9 cellular contexts compared by ENCODE assay signal in genomic region chr1:23563755-23564374, GRCh38. TPM values are rescaled to one million over a fixed set of nuclear protein-coding genes. Genes with fewer than 3 reads are reported as not detected.
DNase-seq lines count a peak whose midpoint lies in the region; ATAC-seq and TF ChIP-seq lines count a peak whose summit lies in the region.
"Had no signal": no experiment of that assay in that cellular context is flagged by ENCODE, and none has a peak within 500 bp of the region (broad histone marks: within the 10 kb centered on the region; RNA-seq: fewer than 3 reads in every experiment).

No MANE protein-coding gene starts in this region.

- TF ChIP-seq POLR2A in upper lobe of left lung (IDR thresholded peaks at IDR 0.05) = no peak

- peak overlapping the region; percentile 38 for H3K27ac Mint-ChIP-seq in activated naive CD4-positive, alpha-beta T cell treated with anti-CD3 and anti-CD28 coated beads, Interleukin-2, amount 50 U/mL, for 24 hours
- H3K27ac Mint-ChIP-seq in nephron = peak overlapping the region; percentile 99

- peaks cover 62% of the 10 kb centered on the region for H3K4me1 Mint-ChIP-seq in activated naive CD4-positive, alpha-beta T cell treated with anti-CD3 and anti-CD28 coated beads, Interleukin-2, amount 50 U/mL, for 24 hours
- peaks cover 76% of the 10 kb centered on the region for H3K4me1 Mint-ChIP-seq in nephron

- H3K9me3 ChIP-seq in upper lobe of left lung (no peaks in the 10 kb centered on the region), MG63 (no peaks in the 10 kb centered on the region), WERI-Rb-1 (ENCODE audit: severe bottlenecking) (no peaks in the 10 kb centered on the region)

- no peak for ATAC-seq in upper lobe of left lung (ENCODE audit: low FRiP score in 2 of 2)
- ATAC-seq: foreskin keratinocyte had no signal

- TF ChIP-seq EP300 in upper lobe of left lung (IDR thresholded peaks at IDR 0.05) = no peak

- peaks cover 43 to 61% (median 46%) of the 10 kb centered on the region in 4 donors for H3K4me1 ChIP-seq in upper lobe of left lung
- H3K4me1 ChIP-seq: foreskin keratinocyte had no signal

- peaks cover 3% of the 10 kb centered on the region for H3K27me3 Mint-ChIP-seq in activated naive CD4-positive, alpha-beta T cell treated with anti-CD3 and anti-CD28 coated beads, Interleukin-2, amount 50 U/mL, for 24 hours
- H3K27me3 Mint-ChIP-seq in nephron (ENCODE audit: low read depth) = no peaks in the 10 kb centered on the region

- H3K27me3 ChIP-seq in dorsolateral prefrontal cortex = peaks cover 0 to 40% (median under 1%) of the 10 kb centered on the region in 45 donors
- H3K27me3 ChIP-seq in upper lobe of left lung = peaks cover 0 to 7% (median 0%) of the 10 kb centered on the region in 4 donors
- no peaks in the 10 kb centered on the region for H3K27me3 ChIP-seq in MG63
- no peaks in the 10 kb centered on the region for H3K27me3 ChIP-seq in WERI-Rb-1 (ENCODE audit: insufficient read depth, low read depth, severe bottlenecking)

- WGBS in upper lobe of left lung, 2 donors = 79 to 81% methylated on average over 3 of the region's 3 CpGs

- no peaks in the 10 kb centered on the region for H3K9me3 Mint-ChIP-seq in activated naive CD4-positive, alpha-beta T cell treated with anti-CD3 and anti-CD28 coated beads, Interleukin-2, amount 50 U/mL, for 24 hours
- no peaks in the 10 kb centered on the region for H3K9me3 Mint-ChIP-seq in nephron

- H3K36me3 ChIP-seq in upper lobe of left lung (peaks cover 0 to 1% (median 0%) of the 10 kb centered on the region in 4 donors), MG63 (peaks cover 4% of the 10 kb centered on the region), WERI-Rb-1 (peaks cover under 1% of the 10 kb centered on the region)

- H3K27ac ChIP-seq in dorsolateral prefrontal cortex = peak overlapping the region in 56 of 59 donors; percentile 8 to 96 (median 91)
- H3K27ac ChIP-seq in upper lobe of left lung = peak overlapping the region; percentile 68 to 97 (median 94)
- H3K27ac ChIP-seq in WERI-Rb-1 = no peak overlapping the region
- H3K27ac ChIP-seq: foreskin keratinocyte had no signal

- H3K4me3 ChIP-seq in dorsolateral prefrontal cortex (no peak overlapping the region), upper lobe of left lung (no peak overlapping the region), MG63 (no peak overlapping the region), WERI-Rb-1 (ENCODE audit: low read depth, low read length) (no peak overlapping the region)

- DNase-seq in activated naive CD4-positive, alpha-beta T cell treated with Interleukin-2 at 50 U/mL for 16 hours = no peak
- no peak for DNase-seq in dorsolateral prefrontal cortex
- DNase-seq in upper lobe of left lung = no peak
- no peak for DNase-seq in MG63
- no peak for DNase-seq in WERI-Rb-1
- no peak for DNase-seq in central memory CD4-positive, alpha-beta T cell
- DNase-seq: foreskin keratinocyte had no signal

- intact Hi-C loops in dorsolateral prefrontal cortex (cut with DNase I) = loop anchor here in 1 of 2 donors (5.0 kb wide), 1 partner anchor 198 kb away; no protein-coding TSS in a partner anchor

- no peak for TF ChIP-seq CTCF in dorsolateral prefrontal cortex (IDR thresholded peaks at IDR 0.05 in 54 of 56, conservative IDR thresholded peaks at IDR 0.05 in 2 of 56; ENCODE audit: low read depth in 1 of 56, partially characterized antibody in 56 of 56)
- TF ChIP-seq CTCF in nephron (IDR thresholded peaks at IDR 0.05; ENCODE audit: unreplicated experiment in 3 of 3) = no peak
- TF ChIP-seq CTCF in upper lobe of left lung (IDR thresholded peaks at IDR 0.05) = no peak
- TF ChIP-seq CTCF in WERI-Rb-1 (IDR thresholded peaks at IDR 0.05; ENCODE audit: low read depth, low read length) = no peak

- H3K36me3 Mint-ChIP-seq in activated naive CD4-positive, alpha-beta T cell treated with anti-CD3 and anti-CD28 coated beads, Interleukin-2, amount 50 U/mL, for 24 hours = no peaks in the 10 kb centered on the region
- H3K36me3 Mint-ChIP-seq in nephron (ENCODE audit: low read depth) = no peaks in the 10 kb centered on the region

- H3K4me3 Mint-ChIP-seq in activated naive CD4-positive, alpha-beta T cell treated with anti-CD3 and anti-CD28 coated beads, Interleukin-2, amount 50 U/mL, for 24 hours = no peak overlapping the region
- peak overlapping the region; percentile 45 to 74 (median 59) for H3K4me3 Mint-ChIP-seq in nephron

RNA-seq across cellular contexts. Expression of gene ID3, which starts 4.6 kb away (rescaled TPM):
- 100 to 1,000 TPM in 13 of 120 experiments, 10 to 100 TPM in 107; 20.5 to 247 (median 59.8) TPM for total RNA-seq in dorsolateral prefrontal cortex
- 100 to 1,000 TPM in 4 of 6 donors, 10 to 100 TPM in 2; 75.4 to 269 (median 135) TPM for total RNA-seq in upper lobe of left lung
- total RNA-seq in MG63 (2014; rRNA removed; shearing (Covaris generic); ENCODE audit: low replicate concordance) = 190 and 463 TPM in 2 replicates

RNA-seq across cellular contexts. Expression of gene E2F2, which starts 32.8 kb away (rescaled TPM):
- total RNA-seq in dorsolateral prefrontal cortex (1 to 10 TPM in 1 of 120 experiments, under 1 TPM in 37, not detected in 82; 0.07 to 1.1 (median 0.15) TPM), upper lobe of left lung (1 to 10 TPM in 5 of 6 donors, under 1 TPM in 1; 0.69 to 1.9 (median 1.1) TPM)
- total RNA-seq in MG63 (2014; rRNA removed; shearing (Covaris generic); ENCODE audit: low replicate concordance) = 4.3 and 6.9 TPM in 2 replicates
